1 cellular context compared by ENCODE assay signal in genomic region chr12:59645242-59645641, GRCh38.
TF ChIP-seq lines count a peak whose summit lies in the region.

No MANE protein-coding gene starts in this region.

TF ChIP-seq in GM23338, 12 proteins besides CTCF, POLR2A, EP300 and RAD21 (continued from another document):
- TF ChIP-seq ZNF462 (CRISPR knock-in tag; IDR thresholded peaks at IDR 0.05): no peak
